8 cellular contexts compared by ENCODE assay signal in genomic region chr10:50659865-50660730, GRCh38. TPM values are rescaled to one million over a fixed set of nuclear protein-coding genes. Genes with fewer than 3 reads are reported as not detected.
A peak's percentile ranks its signal among the peaks of the same experiment; 100 is the strongest.
DNase-seq lines count a peak whose midpoint lies in the region; ATAC-seq and TF ChIP-seq lines count a peak whose summit lies in the region.
"Not testable (repeated sequence)": the region's sequence is repeated elsewhere in the genome, so short reads cannot be mapped to it uniquely, and the experiment has no call there.

No MANE protein-coding gene starts in this region.

- H3K27me3 Mint-ChIP-seq in IgD-negative memory B cell, progenitor cell of endocrine pancreas: not testable (repeated sequence)

- CTCF ChIA-PET in A673 (lab: Charles Lee) = interaction anchor here (1.3 kb wide), 1 partner anchor 292 kb away, joined by 4 read pairs; no protein-coding TSS in a partner anchor

- H3K27ac Mint-ChIP-seq in IgD-negative memory B cell, progenitor cell of endocrine pancreas: not testable (repeated sequence)

- not testable (repeated sequence) for H3K36me3 ChIP-seq in A673 (ENCODE audit: insufficient read depth, low read length, poor library complexity, severe bottlenecking)

- not testable (repeated sequence) for H3K27me3 ChIP-seq in A673 (replicated peaks; ENCODE audit: insufficient read depth, low read depth, low read length, poor library complexity)

- H3K4me1 ChIP-seq in A673 (ENCODE audit: insufficient read depth, low read length, poor library complexity, severe bottlenecking) = not testable (repeated sequence)

- peak overlapping the region; percentile 87 to 97 (median 92) for H3K4me3 Mint-ChIP-seq in IgD-negative memory B cell
- peak overlapping the region; percentile 55 for H3K4me3 Mint-ChIP-seq in progenitor cell of endocrine pancreas (ENCODE audit: low read depth)

- TSS peak; percentile 47 for BruUV-seq in A673 (replicated peaks; lab: Mats Ljungman, UMichigan)

- peak overlapping the region; percentile 67 for H3K27ac ChIP-seq in A673 (ENCODE audit: low read depth, low read length, poor library complexity, severe bottlenecking)

- H3K36me3 Mint-ChIP-seq in IgD-negative memory B cell; progenitor cell of endocrine pancreas (ENCODE audit: insufficient read depth): not testable (repeated sequence)

- H3K4me3 ChIP-seq in A673 (ENCODE audit: low read depth, low read length, poor library complexity, severe bottlenecking) (peak overlapping the region; percentile 62), fibroblast of villous mesenchyme (ENCODE audit: low read depth, low read length) (peak overlapping the region; percentile 49)

- H3K9me3 ChIP-seq in A673 (ENCODE audit: low read depth, low read length, poor library complexity, severe bottlenecking) = not testable (repeated sequence)

- POLR2A ChIA-PET in A673 (lab: Charles Lee; ENCODE audit: low non-redundant PET) = not testable (repeated sequence)

- intact Hi-C loops in A673 (cut with micrococcal nuclease; ENCODE audit: unreplicated experiment) = not testable (repeated sequence)

- ATAC-seq in GM18508 (IDR thresholded peaks at IDR 0.05; ENCODE audit: insufficient read depth, unreplicated experiment) = peak; percentile 91
- peak; percentile 83 for ATAC-seq in HG02571 (IDR thresholded peaks at IDR 0.05; ENCODE audit: unreplicated experiment)

- H3K9me3 Mint-ChIP-seq in IgD-negative memory B cell; progenitor cell of endocrine pancreas (ENCODE audit: low read depth): not testable (repeated sequence)

- peak; percentile 78 for DNase-seq in A673 (ENCODE audit: low spot score)
- DNase-seq in SHP77 (lab: John Stamatoyannopoulos, UW) = peak; percentile 22 to 42
- DNase-seq in activated T-helper 1 cell treated with anti-CD3 and anti-CD28 coated beads, Interleukin-2, amount 50 U/mL, for 16 hours (ENCODE audit: low read depth in 1 of 2, low spot score in 1 of 2) = peak; percentile 20 to 23
- peak; percentile 28 for DNase-seq in fibroblast of villous mesenchyme (ENCODE audit: low read depth)
- not testable (repeated sequence) for DNase-seq in progenitor cell of endocrine pancreas (ENCODE audit: low spot score, unreplicated experiment)

- TF ChIP-seq CTCF in A673 (conservative IDR thresholded peaks at IDR 0.05; ENCODE audit: low read depth, low read length) (peak; percentile 67), fibroblast of villous mesenchyme (IDR thresholded peaks at IDR 0.05; ENCODE audit: insufficient read depth, low read depth, low read length) (peak; percentile 42), progenitor cell of endocrine pancreas (IDR thresholded peaks at IDR 0.05; ENCODE audit: unreplicated experiment) (peak; percentile 19)

- not testable (repeated sequence) for H3K4me1 Mint-ChIP-seq in IgD-negative memory B cell; progenitor cell of endocrine pancreas (ENCODE audit: low read depth)

RNA-seq across cellular contexts. Expression of gene SGMS1, which starts 36.3 kb away (rescaled TPM):
- 13.0 and 13.2 TPM in 2 replicates for total RNA-seq in A673 (2021)
- polyA plus RNA-seq in IgD-negative memory B cell = 12.4 TPM
- 44.1 and 57.9 TPM in 2 replicates for total RNA-seq in fibroblast of villous mesenchyme
- 25.0 and 28.5 TPM in 2 replicates for total RNA-seq in progenitor cell of endocrine pancreas
